In genomic region chr15:90819390-90819789, GRCh38 we compare ENCODE assay signal across 16 cellular contexts. TPM values are rescaled to one million over a fixed set of nuclear protein-coding genes. Genes with fewer than 3 reads are reported as not detected.
A peak's percentile ranks its signal among the peaks of the same experiment; 100 is the strongest.
DNase-seq lines count a peak whose midpoint lies in the region; ATAC-seq and TF ChIP-seq lines count a peak whose summit lies in the region.
"Had no signal": no experiment of that assay in that cellular context is flagged by ENCODE, and none has a peak within 500 bp of the region (broad histone marks: within the 10 kb centered on the region; RNA-seq: fewer than 3 reads in every experiment).

No MANE protein-coding gene starts in this region.

- H3K27ac ChIP-seq in Panc1 (ENCODE audit: low read length) (no peak overlapping the region), heart left ventricle (peak overlapping the region in 5 of 12 donors; percentile 15 to 55 (median 38)), breast epithelium (no peak overlapping the region)

- H3K9me3 ChIP-seq in Panc1 (ENCODE audit: control insufficient read depth, insufficient read depth, low read depth, low read length), result no peaks in the 10 kb centered on the region
- no peaks in the 10 kb centered on the region for H3K9me3 ChIP-seq in heart left ventricle
- H3K9me3 ChIP-seq in breast epithelium, result no peaks in the 10 kb centered on the region
- H3K9me3 ChIP-seq: MG63, transverse colon had no signal

- peaks cover 67% of the 10 kb centered on the region for H3K4me1 Mint-ChIP-seq in activated CD4-positive, alpha-beta T cell treated with anti-CD3 and anti-CD28 coated beads, Interleukin-2, amount 10 ng/mL, durations not matched to agents 24 days and 14 days
- peaks cover 64% of the 10 kb centered on the region for H3K4me1 Mint-ChIP-seq in stimulated activated effector memory CD8-positive, alpha-beta T cell treated with anti-CD3 and anti-CD28 coated beads, Interleukin-12 subunit alpha, Interleukin-12 subunit beta, amount 100 ng/mL, for 72 hours

- H3K36me3 ChIP-seq in Panc1 (ENCODE audit: control insufficient read depth, insufficient read depth, low read length), result no peaks in the 10 kb centered on the region
- H3K36me3 ChIP-seq in heart left ventricle, result no peaks in the 10 kb centered on the region
- no peaks in the 10 kb centered on the region for H3K36me3 ChIP-seq in breast epithelium
- H3K36me3 ChIP-seq: MG63, transverse colon had no signal

- DNase-seq in activated CD4-positive, alpha-beta T cell treated with anti-CD3 and anti-CD28 coated beads, Interleukin-2, amount 10 ng/mL, durations not matched to agents 24 days and 14 days, result no peak
- no peak for DNase-seq in activated CD4-positive, alpha-beta T cell treated with anti-CD3 and anti-CD28 coated beads, Interleukin-2, amount 50 U/mL, for 48 hours
- DNase-seq in Panc1 (ENCODE audit: low read depth, low spot score) (no peak), heart left ventricle (peak in 4 of 5 donors; percentile 48 to 85 (median 73)), breast epithelium (ENCODE audit: low spot score in 2 of 2) (no peak), NCI-H1694 treated with DMSO at 0.1 percent for 48 hours (lab: John Stamatoyannopoulos, UW) (no peak)
- no peak for DNase-seq in stimulated activated effector memory CD8-positive, alpha-beta T cell treated with anti-CD3 and anti-CD28 coated beads, Interleukin-12 subunit alpha, Interleukin-12 subunit beta, amount 100 ng/mL, for 72 hours (ENCODE audit: low spot score in 2 of 2)
- no peak for DNase-seq in effector CD4-positive, alpha-beta T cell
- DNase-seq: activated B cell treated with CpG ODN at 0.5 μM for 24 hours; anterior cingulate cortex; MG63; NCI-H187 treated with DMSO at 0.1 percent for 48 hours; PC-3; stimulated activated CD4-positive, alpha-beta T cell treated with anti-CD3 and anti-CD28 coated beads, Interleukin-2, amount 100 ng/mL, for 48 hours; transverse colon had no signal

- no peaks in the 10 kb centered on the region for H3K27me3 ChIP-seq in Panc1 (ENCODE audit: control insufficient read depth, insufficient read depth, low read length)
- H3K27me3 ChIP-seq in heart left ventricle, result no peaks in the 10 kb centered on the region
- H3K27me3 ChIP-seq in breast epithelium, result no peaks in the 10 kb centered on the region
- H3K27me3 ChIP-seq: MG63, transverse colon had no signal

- POLR2A ChIA-PET in Panc1 (lab: Charles Lee), result no interaction called here

- BruUV-seq in Panc1 (replicated peaks; lab: Mats Ljungman, UMichigan), result no TSS peak

- TF ChIP-seq CTCF in Panc1 (IDR thresholded peaks at IDR 0.05) (no peak), heart left ventricle (IDR thresholded peaks at IDR 0.05) (no peak), breast epithelium (IDR thresholded peaks at IDR 0.05) (no peak)

- no peak overlapping the region for H3K4me3 ChIP-seq in Panc1 (ENCODE audit: low read depth in 2 of 2, low read length in 2 of 2)
- no peak overlapping the region for H3K4me3 ChIP-seq in heart left ventricle
- H3K4me3 ChIP-seq in breast epithelium, result no peak overlapping the region
- H3K4me3 ChIP-seq: GM12878, MG63, transverse colon had no signal

- H3K27ac Mint-ChIP-seq in activated CD4-positive, alpha-beta T cell treated with anti-CD3 and anti-CD28 coated beads, Interleukin-2, amount 10 ng/mL, durations not matched to agents 24 days and 14 days, result peak overlapping the region; percentile 85
- peak overlapping the region; percentile 88 for H3K27ac Mint-ChIP-seq in stimulated activated effector memory CD8-positive, alpha-beta T cell treated with anti-CD3 and anti-CD28 coated beads, Interleukin-12 subunit alpha, Interleukin-12 subunit beta, amount 100 ng/mL, for 72 hours

- H3K36me3 Mint-ChIP-seq in activated CD4-positive, alpha-beta T cell treated with anti-CD3 and anti-CD28 coated beads, Interleukin-2, amount 10 ng/mL, durations not matched to agents 24 days and 14 days (ENCODE audit: low read depth), result peaks cover 20% of the 10 kb centered on the region
- peaks cover 22% of the 10 kb centered on the region for H3K36me3 Mint-ChIP-seq in stimulated activated effector memory CD8-positive, alpha-beta T cell treated with anti-CD3 and anti-CD28 coated beads, Interleukin-12 subunit alpha, Interleukin-12 subunit beta, amount 100 ng/mL, for 72 hours

- no peaks in the 10 kb centered on the region for H3K9me3 Mint-ChIP-seq in activated CD4-positive, alpha-beta T cell treated with anti-CD3 and anti-CD28 coated beads, Interleukin-2, amount 10 ng/mL, durations not matched to agents 24 days and 14 days
- no peaks in the 10 kb centered on the region for H3K9me3 Mint-ChIP-seq in stimulated activated effector memory CD8-positive, alpha-beta T cell treated with anti-CD3 and anti-CD28 coated beads, Interleukin-12 subunit alpha, Interleukin-12 subunit beta, amount 100 ng/mL, for 72 hours
- H3K9me3 Mint-ChIP-seq: activated B cell treated with CpG ODN at 0.5 μM for 24 hours had no signal

- ATAC-seq in Panc1, result peak; percentile 51
- peak; percentile 74 to 92 (median 89) for ATAC-seq in heart left ventricle
- ATAC-seq in stimulated activated effector memory CD8-positive, alpha-beta T cell treated with anti-CD3 and anti-CD28 coated beads, Interleukin-12 subunit alpha, Interleukin-12 subunit beta, amount 100 ng/mL, for 72 hours, result peak; percentile 48
- ATAC-seq: PC-3 had no signal

- in situ Hi-C loops in Panc1 (cut with HindIII; ENCODE audit: low pct_unique_long_range_greater_than_20kb, low sequenced_read_pairs), result no loop called here

- H3K4me1 ChIP-seq in Panc1 (ENCODE audit: control insufficient read depth, insufficient read depth, low read length) (no peaks in the 10 kb centered on the region; the same call in 1 of the 2 replicates), heart left ventricle (peaks cover 0 to 29% (median 11%) of the 10 kb centered on the region in 12 donors), breast epithelium (no peaks in the 10 kb centered on the region)

- no peak overlapping the region for H3K4me3 Mint-ChIP-seq in activated CD4-positive, alpha-beta T cell treated with anti-CD3 and anti-CD28 coated beads, Interleukin-2, amount 10 ng/mL, durations not matched to agents 24 days and 14 days
- peak overlapping the region; percentile 40 for H3K4me3 Mint-ChIP-seq in stimulated activated effector memory CD8-positive, alpha-beta T cell treated with anti-CD3 and anti-CD28 coated beads, Interleukin-12 subunit alpha, Interleukin-12 subunit beta, amount 100 ng/mL, for 72 hours
- H3K4me3 Mint-ChIP-seq: activated B cell treated with CpG ODN at 0.5 μM for 24 hours had no signal

- intact Hi-C loops in activated CD4-positive, alpha-beta T cell treated with anti-CD3 and anti-CD28 coated beads, Interleukin-2, amount 10 ng/mL, durations not matched to agents 24 days and 14 days (cut with micrococcal nuclease), result loop anchor here (5.0 kb wide), 1 partner anchor 113 kb away; the partner anchor contains the start of gene HDDC3
- intact Hi-C loops in Panc1 (cut with micrococcal nuclease; ENCODE audit: unreplicated experiment), result no loop called here
- intact Hi-C loops in heart left ventricle (cut with DNase I), result loop anchor here in 2 of 10 donors (5.0 kb wide), 1 partner anchor 53 kb away; no protein-coding TSS in a partner anchor
- intact Hi-C loops in breast epithelium (cut with DNase I; ENCODE audit: low total_unique reads), result no loop called here

- CTCF ChIA-PET in Panc1 (lab: Charles Lee), result no interaction called here

- TF ChIP-seq POLR2A in heart left ventricle (IDR thresholded peaks at IDR 0.05), result no peak
- no peak for TF ChIP-seq POLR2A in breast epithelium (IDR thresholded peaks at IDR 0.05)

- H3K27me3 Mint-ChIP-seq in activated CD4-positive, alpha-beta T cell treated with anti-CD3 and anti-CD28 coated beads, Interleukin-2, amount 10 ng/mL, durations not matched to agents 24 days and 14 days, result no peaks in the 10 kb centered on the region
- H3K27me3 Mint-ChIP-seq: activated B cell treated with CpG ODN at 0.5 μM for 24 hours had no signal

- WGBS in heart left ventricle, 4 donors, result 91 to 97% (median 93%) methylated on average over 6 of the region's 6 CpGs

RNA-seq across cellular contexts. Expression of gene FURIN, which starts 49.0 kb away (rescaled TPM):
- 432 TPM in 2 replicates for total RNA-seq in activated CD4-positive, alpha-beta T cell treated with anti-CD3 and anti-CD28 coated beads, Interleukin-2, amount 10 ng/mL, durations not matched to agents 24 days and 14 days
- 62.0 TPM for total RNA-seq in Panc1 (2021; ENCODE audit: unreplicated experiment)
- 92.5 TPM for polyA plus RNA-seq in Panc1 (2012; ENCODE audit: insufficient read length)
- 100 to 1,000 TPM in 2 of 9 donors, 10 to 100 TPM in 7; 38.7 to 122 (median 64.8) TPM for total RNA-seq in heart left ventricle
- 100 to 1,000 TPM in 1 of 2 donors, 10 to 100 TPM in 1; 37.2 to 174 TPM for polyA plus RNA-seq in heart left ventricle
- total RNA-seq in breast epithelium, result 10 to 100 TPM; 34.5 to 48.5 (median 36.4) TPM

Comparison
In these comparisons a context has a peak if more than half of its experiments do, and no peak if none do; other contexts are left out.
1. DNase-seq: peak in heart left ventricle (4 of 5); none in activated CD4-positive, alpha-beta T cell treated with anti-CD3 and anti-CD28 coated beads, Interleukin-2, amount 10 ng/mL, durations not matched to agents 24 days and 14 days (single experiment), activated CD4-positive, alpha-beta T cell treated with anti-CD3 and anti-CD28 coated beads, Interleukin-2, amount 50 U/mL, for 48 hours (0 of 2), Panc1 (single experiment), stimulated activated effector memory CD8-positive, alpha-beta T cell treated with anti-CD3 and anti-CD28 coated beads, Interleukin-12 subunit alpha, Interleukin-12 subunit beta, amount 100 ng/mL, for 72 hours (0 of 2), breast epithelium (0 of 2), effector CD4-positive, alpha-beta T cell (single experiment) and NCI-H1694 treated with DMSO at 0.1 percent for 48 hours (single experiment).
2. Peak in every context shown above with its lines, with median percentiles within 50 percentile points of each other: ATAC-seq.